In the genomic region with DNA sequence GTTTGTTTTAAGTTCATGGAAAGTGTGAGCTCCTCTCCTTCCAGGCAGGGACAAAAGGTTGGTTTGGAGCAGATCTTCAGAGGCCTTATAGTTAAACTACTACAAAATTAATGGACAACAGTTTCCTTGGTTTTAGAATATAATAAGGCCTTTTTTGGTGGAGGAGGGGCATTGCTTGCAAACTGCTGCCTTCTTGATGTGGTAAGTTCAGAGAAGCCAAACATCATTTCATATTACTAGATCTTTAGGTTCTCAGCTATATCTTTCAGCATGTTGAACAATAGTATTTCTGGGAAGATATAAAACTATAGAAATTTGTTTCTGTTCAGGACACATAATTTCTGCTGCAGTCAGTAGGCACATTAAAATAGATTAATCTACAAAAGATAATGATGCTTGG, we compare ENCODE assay signal across 19 cellular contexts.
A peak's percentile ranks its signal among the peaks of the same experiment; 100 is the strongest.
DNase-seq lines count a peak whose midpoint lies in the region; ATAC-seq and TF ChIP-seq lines count a peak whose summit lies in the region.
"Had no signal": no experiment of that assay in that cellular context is flagged by ENCODE, and none has a peak within 500 bp of the region (broad histone marks: within the 10 kb centered on the region; RNA-seq: fewer than 3 reads in every experiment).

No MANE protein-coding gene starts in this region.

- H4K20me1 ChIP-seq in GM23338 (replicated peaks; ENCODE audit: insufficient read depth) (no peaks in the 10 kb centered on the region), osteoblast (ENCODE audit: insufficient read depth, low read length) (no peaks in the 10 kb centered on the region)
- H4K20me1 ChIP-seq: BLaER1 had no signal

- TF ChIP-seq POLR2A in prostate gland (IDR thresholded peaks at IDR 0.05) = no peak

- ATAC-seq in GM23338 = no peak
- ATAC-seq in T-cell (replicated peaks in 1 of 4) = peak in 1 of 4 experiments; percentile 27
- ATAC-seq in GM19463 (IDR thresholded peaks at IDR 0.05; ENCODE audit: unreplicated experiment) = no peak

- peak overlapping the region; percentile 55 for H3K27ac ChIP-seq in 22Rv1
- no peak overlapping the region for H3K27ac ChIP-seq in CD4-positive, alpha-beta memory T cell (ENCODE audit: low read depth, low read length)
- H3K27ac ChIP-seq in GM23338 (ENCODE audit: low read depth) = no peak overlapping the region
- no peak overlapping the region for H3K27ac ChIP-seq in prostate gland
- H3K27ac ChIP-seq in osteoblast (ENCODE audit: low read depth, low read length) = no peak overlapping the region
- H3K27ac ChIP-seq: BLaER1 had no signal

- H3F3A ChIP-seq in GM23338 (replicated peaks; ENCODE audit: low read depth) = no peaks in the 10 kb centered on the region

- H3K36me3 Mint-ChIP-seq in CD4-positive, alpha-beta memory T cell = peaks cover 2 to 8% of the 10 kb centered on the region in 2 donors
- H3K36me3 Mint-ChIP-seq in GM23338 (ENCODE audit: low read depth) (no peaks in the 10 kb centered on the region), T-cell (peaks cover 8% of the 10 kb centered on the region)

- intact Hi-C loops in CD4-positive, alpha-beta memory T cell (cut with micrococcal nuclease) = no loop called here
- intact Hi-C loops in prostate gland (cut with DNase I) = no loop called here

- TF ChIP-seq CTCF in 22Rv1 (IDR thresholded peaks at IDR 0.05) (no peak), GM23338 (conservative IDR thresholded peaks at IDR 0.05; ENCODE audit: low read depth in 2 of 2) (no peak), prostate gland (IDR thresholded peaks at IDR 0.05) (no peak), osteoblast (IDR thresholded peaks at IDR 0.05; ENCODE audit: extremely low read depth, low read depth, low read length) (no peak)

- peaks cover 7 to 17% (median 14%) of the 10 kb centered on the region in 4 donors for H3K4me1 Mint-ChIP-seq in CD4-positive, alpha-beta memory T cell
- peaks cover 4% of the 10 kb centered on the region; the same call in 1 of the 3 replicates for H3K4me1 Mint-ChIP-seq in GM23338
- H3K4me1 Mint-ChIP-seq in T-cell = peaks cover 16 to 24% (median 21%) of the 10 kb centered on the region in 3 donors
- H3K4me1 Mint-ChIP-seq: B cell had no signal

- no peaks in the 10 kb centered on the region for H3K9me3 ChIP-seq in CD4-positive, alpha-beta memory T cell (ENCODE audit: control insufficient read depth in 1 of 2, low read length in 2 of 2)
- no peaks in the 10 kb centered on the region for H3K9me3 ChIP-seq in prostate gland
- H3K9me3 ChIP-seq in osteoblast (ENCODE audit: low read depth, low read length) = no peaks in the 10 kb centered on the region
- H3K9me3 ChIP-seq: BLaER1, HAP-1 had no signal

- H3K4me1 ChIP-seq in CD4-positive, alpha-beta memory T cell (ENCODE audit: insufficient read depth, low read length) = no peaks in the 10 kb centered on the region
- H3K4me1 ChIP-seq in GM23338 (ENCODE audit: insufficient read depth) (peaks cover 8% of the 10 kb centered on the region; the same call in 1 of the 2 replicates), prostate gland (replicated peaks) (no peaks in the 10 kb centered on the region), osteoblast (ENCODE audit: insufficient read depth, low read length) (no peaks in the 10 kb centered on the region)
- H3K4me1 ChIP-seq: HAP-1 had no signal

- no peaks in the 10 kb centered on the region for H3K27me3 Mint-ChIP-seq in CD4-positive, alpha-beta memory T cell
- H3K27me3 Mint-ChIP-seq in GM23338 (ENCODE audit: insufficient read depth, low read depth, poor library complexity) (peaks cover 4% of the 10 kb centered on the region), T-cell (no peaks in the 10 kb centered on the region)
- H3K27me3 Mint-ChIP-seq: CD4-positive, CD25-positive, alpha-beta regulatory T cell; CD8-positive, alpha-beta memory T cell had no signal

- DNase-seq in CD4-positive, alpha-beta memory T cell = no peak
- DNase-seq in GM23338 (ENCODE audit: low spot score) (no peak), T-cell (no peak), prostate gland (ENCODE audit: low spot score) (no peak), osteoblast (ENCODE audit: insufficient read length, low spot score, missing footprints) (no peak), NCI-H1417 treated with DMSO at 0.1 percent for 48 hours (lab: John Stamatoyannopoulos, UW) (no peak)
- DNase-seq: Calu3; CD4-positive, CD25-positive, alpha-beta regulatory T cell; CD8-positive, alpha-beta memory T cell; COR-L47; DMS79 treated with DMSO at 0.1 percent for 48 hours; GOT3; HFFc6 had no signal

- H3K9me3 Mint-ChIP-seq in CD4-positive, alpha-beta memory T cell = peaks cover 0 to 6% (median 0%) of the 10 kb centered on the region in 8 donors
- H3K9me3 Mint-ChIP-seq in GM23338 (0 out of 3 replicates have a peak, but pooled peaks cover 4% of the 10 kb centered on the region), T-cell (peaks cover 0 to 4% (median 0%) of the 10 kb centered on the region in 3 donors)
- H3K9me3 Mint-ChIP-seq: CD8-positive, alpha-beta memory T cell; HFFc6 had no signal

- peak overlapping the region in 4 of 7 donors; percentile 1 to 22 (median 12) for H3K27ac Mint-ChIP-seq in CD4-positive, alpha-beta memory T cell
- H3K27ac Mint-ChIP-seq in GM23338 (peak overlapping the region; percentile 44; the same call in 1 of the 2 replicates), T-cell (peak overlapping the region; percentile 18 to 28)
- H3K27ac Mint-ChIP-seq: B cell, HFFc6 had no signal

- no peak overlapping the region for H2AFZ ChIP-seq in GM23338
- H2AFZ ChIP-seq in osteoblast (ENCODE audit: low read length) = no peak overlapping the region

- no peak overlapping the region for H3K4me3 ChIP-seq in CD4-positive, alpha-beta memory T cell (ENCODE audit: low read length in 2 of 2)
- no peak overlapping the region for H3K4me3 ChIP-seq in GM23338
- H3K4me3 ChIP-seq in prostate gland = no peak overlapping the region
- no peak overlapping the region for H3K4me3 ChIP-seq in osteoblast (ENCODE audit: insufficient read depth, low read length)
- H3K4me3 ChIP-seq: BLaER1, GM12878, HAP-1 had no signal

- CTCF ChIA-PET in CD4-positive, alpha-beta memory T cell (lab: Charles Lee; ENCODE audit: partially characterized antibody) = interaction anchor here (2.2 kb wide), 1 partner anchor 15 kb away, joined by 4 read pairs; no protein-coding TSS in a partner anchor
- CTCF ChIA-PET in T-cell (lab: Charles Lee) = no interaction called here

- H3K36me3 ChIP-seq in CD4-positive, alpha-beta memory T cell (ENCODE audit: insufficient read depth, low read length) = no peaks in the 10 kb centered on the region
- H3K36me3 ChIP-seq in GM23338 (ENCODE audit: insufficient read depth) = no peaks in the 10 kb centered on the region
- H3K36me3 ChIP-seq in prostate gland = no peaks in the 10 kb centered on the region
- H3K36me3 ChIP-seq in osteoblast (ENCODE audit: insufficient read depth, low read length) = no peaks in the 10 kb centered on the region
- H3K36me3 ChIP-seq: BLaER1, HAP-1 had no signal

- H3K4me2 ChIP-seq in GM23338 (no peak overlapping the region), osteoblast (ENCODE audit: insufficient read depth, low read length) (no peak overlapping the region)

- peaks cover 9% of the 10 kb centered on the region; the same call in 1 of the 2 replicates for H3K9me2 ChIP-seq in GM23338 (ENCODE audit: insufficient read depth)

- no peaks in the 10 kb centered on the region for H3K27me3 ChIP-seq in CD4-positive, alpha-beta memory T cell (ENCODE audit: insufficient read depth, low read length)
- H3K27me3 ChIP-seq in GM23338 (ENCODE audit: insufficient read depth) (no peaks in the 10 kb centered on the region), prostate gland (replicated peaks; ENCODE audit: insufficient read depth) (no peaks in the 10 kb centered on the region), osteoblast (ENCODE audit: insufficient read depth, low read length) (no peaks in the 10 kb centered on the region)
- H3K27me3 ChIP-seq: BLaER1 had no signal

- peak overlapping the region in 1 of 8 donors; percentile 1 for H3K4me3 Mint-ChIP-seq in CD4-positive, alpha-beta memory T cell
- no peak overlapping the region for H3K4me3 Mint-ChIP-seq in GM23338
- no peak overlapping the region for H3K4me3 Mint-ChIP-seq in T-cell
- H3K4me3 Mint-ChIP-seq: B cell; CD4-positive, CD25-positive, alpha-beta regulatory T cell; CD8-positive, alpha-beta memory T cell; HFFc6 had no signal

- H3K79me2 ChIP-seq in GM23338 (replicated peaks; ENCODE audit: insufficient read depth) (no peaks in the 10 kb centered on the region), osteoblast (ENCODE audit: insufficient read depth, low read length) (no peaks in the 10 kb centered on the region)

- POLR2A ChIA-PET in CD4-positive, alpha-beta memory T cell (lab: Charles Lee; ENCODE audit: partially characterized antibody) = interaction anchor here (0.6 kb wide), 1 partner anchor 40 kb away, joined by 4 read pairs; no protein-coding TSS in a partner anchor
- POLR2A ChIA-PET in T-cell (lab: Charles Lee) = no interaction called here

TF ChIP-seq in GM23338, 12 proteins besides CTCF, POLR2A, EP300 and RAD21:
- TF ChIP-seq ZNF114 (CRISPR knock-in tag; IDR thresholded peaks at IDR 0.05) (no peak), ZNF331 (CRISPR knock-in tag; IDR thresholded peaks at IDR 0.05; ENCODE audit: low read depth) (no peak)
TF ChIP-seq in GM23338: peak in this region for 0.
